8 cellular contexts compared by ENCODE assay signal in genomic region chr2:136423516-136423996, GRCh38.
DNase-seq lines count a peak whose midpoint lies in the region; ATAC-seq lines count a peak whose summit lies in the region.

No MANE protein-coding gene starts in this region.

- peaks cover 0 to 5% (median 0%) of the 10 kb centered on the region in 10 experiments; a peak in 3 of 20 replicates for H3K4me1 ChIP-seq in BLaER1 treated with 17β-estradiol and CSF1 and Interleukin-3, amounts not matched to agents 10 nM and 100 nM
- H3K4me1 ChIP-seq in ectodermal cell (ENCODE audit: control insufficient read depth, insufficient read depth, low read length): no peaks in the 10 kb centered on the region
- H3K4me1 ChIP-seq in mesenchymal stem cell (ENCODE audit: control insufficient read depth, insufficient read depth, low read depth, low read length): peaks cover 2% of the 10 kb centered on the region

- H3K4me2 ChIP-seq in BLaER1 treated with 17β-estradiol and CSF1 and Interleukin-3, amounts not matched to agents 10 nM and 100 nM: peak overlapping the region; percentile 63 to 81 (median 70)
- H3K4me2 ChIP-seq in mesenchymal stem cell (ENCODE audit: low read length, poor library complexity, severe bottlenecking): peak overlapping the region; percentile 79

- peak overlapping the region; percentile 44 to 69 (median 56); a peak in 19 of 20 replicates for H3K4me3 ChIP-seq in BLaER1 treated with 17β-estradiol and CSF1 and Interleukin-3, amounts not matched to agents 10 nM and 100 nM
- H3K4me3 ChIP-seq in ectodermal cell (ENCODE audit: insufficient read depth, low read depth, low read length) (peak overlapping the region; percentile 32), mesenchymal stem cell (ENCODE audit: insufficient read depth in 1 of 2, low read depth in 1 of 2, low read length in 2 of 2) (peak overlapping the region; percentile 42 to 80)

- peak; percentile 45 for DNase-seq in GM19240 (ENCODE audit: insufficient read length, low spot score)
- peak; percentile 68 to 87 for DNase-seq in NCI-H524 (lab: John Stamatoyannopoulos, UW)
- peak; percentile 84 to 88 for DNase-seq in activated CD4-positive, alpha-beta T cell treated with anti-CD3 and anti-CD28 coated beads, Interleukin-2, amount 50 U/mL, for 48 hours
- peak; percentile 54 for DNase-seq in mesenchymal stem cell
- DNase-seq in stimulated activated CD8-positive, alpha-beta memory T cell treated with anti-CD3 and anti-CD28 coated beads, Interleukin-15, amount 100 ng/mL, for 1 hour (ENCODE audit: low read depth): peak; percentile 64

- no peak overlapping the region for H3K27ac ChIP-seq in BLaER1 treated with 17β-estradiol and CSF1 and Interleukin-3, amounts not matched to agents 10 nM and 100 nM
- no peak overlapping the region for H3K27ac ChIP-seq in ectodermal cell (ENCODE audit: insufficient read depth, low read depth, low read length, poor library complexity, severe bottlenecking)
- no peak overlapping the region for H3K27ac ChIP-seq in mesenchymal stem cell (ENCODE audit: low read length, poor library complexity, severe bottlenecking)

- no peak overlapping the region for H2AFZ ChIP-seq in mesenchymal stem cell (ENCODE audit: low read depth, low read length)

- no peaks in the 10 kb centered on the region for H3K79me1 ChIP-seq in mesenchymal stem cell (replicated peaks; ENCODE audit: low read length, poor library complexity, severe bottlenecking)

- H2BK15ac ChIP-seq in mesenchymal stem cell (ENCODE audit: low read depth, poor library complexity, severe bottlenecking): no peak overlapping the region

- H3K27me3 ChIP-seq in BLaER1 treated with 17β-estradiol and CSF1 and Interleukin-3, amounts not matched to agents 10 nM and 100 nM: peaks cover 0 to 10% (median 5%) of the 10 kb centered on the region in 11 experiments; a peak in 6 of 22 replicates
- H3K27me3 ChIP-seq in ectodermal cell (ENCODE audit: control insufficient read depth, insufficient read depth, low read length, poor library complexity, severe bottlenecking): peaks cover 40% of the 10 kb centered on the region
- H3K27me3 ChIP-seq in mesenchymal stem cell (ENCODE audit: control insufficient read depth in 1 of 2, insufficient read depth in 1 of 2, low read length in 2 of 2): peaks cover 32 to 37% of the 10 kb centered on the region in 2 experiments

- no peak overlapping the region for H2BK5ac ChIP-seq in mesenchymal stem cell (ENCODE audit: low read depth, low read length, poor library complexity, severe bottlenecking)

- H2BK12ac ChIP-seq in mesenchymal stem cell (ENCODE audit: low read length in 2 of 2): no peak overlapping the region

- H2AK5ac ChIP-seq in mesenchymal stem cell (ENCODE audit: low read length, severe bottlenecking): no peak overlapping the region

- H3K18ac ChIP-seq in mesenchymal stem cell (ENCODE audit: low read depth in 1 of 2, low read length in 2 of 2): no peak overlapping the region

- H3K36me3 ChIP-seq in BLaER1 treated with 17β-estradiol and CSF1 and Interleukin-3, amounts not matched to agents 10 nM and 100 nM: no peaks in the 10 kb centered on the region
- H3K36me3 ChIP-seq in ectodermal cell (ENCODE audit: control insufficient read depth, insufficient read depth, low read length) (no peaks in the 10 kb centered on the region), mesenchymal stem cell (ENCODE audit: control insufficient read depth in 1 of 2, insufficient read depth in 2 of 2, low read depth in 1 of 2, low read length in 2 of 2) (no peaks in the 10 kb centered on the region)

- no peak overlapping the region for H3K14ac ChIP-seq in mesenchymal stem cell (ENCODE audit: low read length in 2 of 2)

- peaks cover 0 to 9% (median 0%) of the 10 kb centered on the region in 11 experiments; a peak in 6 of 22 replicates for H3K9me3 ChIP-seq in BLaER1 treated with 17β-estradiol and CSF1 and Interleukin-3, amounts not matched to agents 10 nM and 100 nM (replicated peaks in 1 of 11)
- H3K9me3 ChIP-seq in ectodermal cell (ENCODE audit: control insufficient read depth, low read length) (no peaks in the 10 kb centered on the region), mesenchymal stem cell (ENCODE audit: control insufficient read depth, low read length) (no peaks in the 10 kb centered on the region)

- no peaks in the 10 kb centered on the region for H4K20me1 ChIP-seq in BLaER1 treated with 17β-estradiol and CSF1 and Interleukin-3, amounts not matched to agents 10 nM and 100 nM

- H4K91ac ChIP-seq in mesenchymal stem cell (ENCODE audit: low read length): no peak overlapping the region

- no peak overlapping the region for H2BK120ac ChIP-seq in mesenchymal stem cell (ENCODE audit: low read depth, low read length)

- H3K4ac ChIP-seq in mesenchymal stem cell (ENCODE audit: low read depth in 1 of 2, low read length in 2 of 2): no peak overlapping the region

- H4K8ac ChIP-seq in mesenchymal stem cell (ENCODE audit: low read length): no peak overlapping the region

- ATAC-seq in HG03439 (IDR thresholded peaks at IDR 0.05; ENCODE audit: unreplicated experiment): peak; percentile 98

- no peak overlapping the region for H3K23ac ChIP-seq in mesenchymal stem cell (ENCODE audit: low read length in 2 of 2)

- H3K9ac ChIP-seq in BLaER1 treated with 17β-estradiol and CSF1 and Interleukin-3, amounts not matched to agents 10 nM and 100 nM: peak overlapping the region in 8 of 11 experiments; percentile 17 to 67 (median 41); a peak in 14 of 22 replicates
- peak overlapping the region; percentile 78 for H3K9ac ChIP-seq in mesenchymal stem cell (ENCODE audit: low read length)

- WGBS in ectodermal cell, 2 experiments: 9 to 11% methylated on average over 27 of the region's 27 CpGs
- 6% methylated on average over 27 of the region's 27 CpGs for WGBS in mesenchymal stem cell
